In the genomic region with DNA sequence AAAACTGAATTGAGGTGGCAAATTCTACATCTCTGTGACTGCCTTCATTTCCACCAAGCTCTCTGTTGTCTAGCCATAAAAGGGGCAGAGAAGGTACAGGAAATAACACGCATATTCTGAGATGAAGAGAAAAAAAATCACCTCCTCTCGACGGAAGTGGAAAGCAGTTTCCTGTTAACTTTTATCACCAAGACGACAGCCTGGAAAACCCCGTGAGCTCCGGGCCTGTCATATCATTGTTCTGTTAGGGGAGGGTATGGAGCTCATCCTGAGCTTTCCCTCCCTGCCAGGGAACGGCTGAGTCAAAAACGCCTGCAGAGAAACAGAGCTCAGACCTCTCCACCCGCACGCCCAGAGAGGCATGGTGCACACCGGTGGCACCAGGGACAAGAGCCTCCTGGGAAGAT, we compare ENCODE assay signal across 9 cellular contexts.
DNase-seq lines count a peak whose midpoint lies in the region; ATAC-seq, FAIRE-seq and TF ChIP-seq lines count a peak whose summit lies in the region.
"Had no signal": no experiment of that assay in that cellular context is flagged by ENCODE, and none has a peak within 500 bp of the region (broad histone marks: within the 10 kb centered on the region; RNA-seq: fewer than 3 reads in every experiment).

No MANE protein-coding gene starts in this region.

- H3K36me3 Mint-ChIP-seq in T-helper 17 cell (ENCODE audit: low read depth) (no peaks in the 10 kb centered on the region), natural killer cell (no peaks in the 10 kb centered on the region)

- H3K9me3 Mint-ChIP-seq in natural killer cell, result no peaks in the 10 kb centered on the region

- no peak overlapping the region for H3K4me3 ChIP-seq in thyroid gland (replicated peaks in 1 of 3)

- H3K27me3 Mint-ChIP-seq in T-helper 17 cell, result no peaks in the 10 kb centered on the region
- no peaks in the 10 kb centered on the region for H3K27me3 Mint-ChIP-seq in natural killer cell (ENCODE audit: low read depth in 2 of 2)

- H3K9me3 ChIP-seq in T-helper 17 cell (ENCODE audit: control insufficient read depth, low read length, poor library complexity, severe bottlenecking) (no peaks in the 10 kb centered on the region), thyroid gland (no peaks in the 10 kb centered on the region)

- FAIRE-seq in GM12892 (lab: Jason Lieb, UNC), result peak; percentile 89

- no peaks in the 10 kb centered on the region for H3K27me3 ChIP-seq in thyroid gland

- H3K36me3 ChIP-seq in thyroid gland, result no peaks in the 10 kb centered on the region

- H3K4me3 Mint-ChIP-seq in T-helper 17 cell (peak overlapping the region; percentile 82), natural killer cell (peak overlapping the region; percentile 60)

- intact Hi-C loops in natural killer cell (cut with micrococcal nuclease), result loop anchor here (1.0 to 10.0 kb wide), 3 partner anchors 12 to 768 kb away; a partner anchor contains a TSS
- intact Hi-C loops in thyroid gland (cut with DNase I), result no loop called here

- H3K27ac Mint-ChIP-seq in T-helper 17 cell (no peak overlapping the region), natural killer cell (no peak overlapping the region)

- peak; percentile 40 for DNase-seq in GM12892 (ENCODE audit: insufficient read length)
- peak; percentile 58 to 76 (median 69) for DNase-seq in T-helper 17 cell
- DNase-seq in amniotic epithelial cell (ENCODE audit: low read depth), result peak; percentile 63
- DNase-seq in natural killer cell, result peak; percentile 63
- peak in 1 of 2 donors; percentile 18 for DNase-seq in thyroid gland
- DNase-seq in HCEC 1CT, result no peak
- DNase-seq in NOMO-1 (lab: John Stamatoyannopoulos, UW; ENCODE audit: unreplicated experiment in 2 of 2), result no peak

- peak overlapping the region in 2 of 3 donors; percentile 36 to 60 for H3K27ac ChIP-seq in thyroid gland
- H3K27ac ChIP-seq: HL-60 had no signal

- TF ChIP-seq POLR2A in GM12892 (IDR thresholded peaks at IDR 0.05; ENCODE audit: low read depth, low read length), result peak; percentile 36; the same call in 1 of the 2 replicates
- TF ChIP-seq POLR2A in thyroid gland (IDR thresholded peaks at IDR 0.05), result no peak

- peaks cover 21 to 37% of the 10 kb centered on the region in 2 donors for H3K4me1 ChIP-seq in thyroid gland

- H3K4me1 Mint-ChIP-seq in T-helper 17 cell (peaks cover 18% of the 10 kb centered on the region), natural killer cell (peaks cover 20 to 25% of the 10 kb centered on the region in 2 donors)

- ATAC-seq in HG02623 (IDR thresholded peaks at IDR 0.05; ENCODE audit: unreplicated experiment) (peak; percentile 70), T-helper 17 cell (peak; percentile 92), natural killer cell (peak; percentile 90 to 93 (median 92))

- WGBS in thyroid gland, 2 donors, result 48 to 71% methylated on average over 11 of the region's 11 CpGs

- no peak for TF ChIP-seq CTCF in natural killer cell (IDR thresholded peaks at IDR 0.05)
- no peak for TF ChIP-seq CTCF in thyroid gland (IDR thresholded peaks at IDR 0.05)

Comparison
In these comparisons a context has a peak if more than half of its experiments do, and no peak if none do; other contexts are left out.
1. DNase-seq: peak in GM12892 (single experiment), T-helper 17 cell (3 of 3), amniotic epithelial cell (single experiment) and natural killer cell (single experiment); none in HCEC 1CT (single experiment) and NOMO-1 (0 of 2).
2. Peak in every context shown above with its lines, with median percentiles within 50 percentile points of each other: ATAC-seq.